Comparison of ENCODE assay signal across 10 cellular contexts in genomic region chr18:46042571-46043123, GRCh38. TPM values are rescaled to one million over a fixed set of nuclear protein-coding genes. Genes with fewer than 3 reads are reported as not detected.
A peak's percentile ranks its signal among the peaks of the same experiment; 100 is the strongest.
DNase-seq lines count a peak whose midpoint lies in the region; ATAC-seq and TF ChIP-seq lines count a peak whose summit lies in the region.
"Had no signal": no experiment of that assay in that cellular context is flagged by ENCODE, and none has a peak within 500 bp of the region (broad histone marks: within the 10 kb centered on the region; RNA-seq: fewer than 3 reads in every experiment).

No MANE protein-coding gene starts in this region.

- no peak for ATAC-seq in GM21786 (IDR thresholded peaks at IDR 0.05; ENCODE audit: unreplicated experiment)

- DNase-seq in AML-193 (lab: John Stamatoyannopoulos, UW) (peak; percentile 47 to 57), HT1080 (ENCODE audit: low read depth) (peak; percentile 73), hepatocyte (ENCODE audit: low spot score) (no peak), GM20000 (ENCODE audit: low spot score) (no peak), posterior cingulate gyrus (no peak), cerebellar nuclear complex (lab: John Stamatoyannopoulos, UW) (no peak)
- peak; percentile 56 for DNase-seq in activated CD4-positive, alpha-beta memory T cell treated with anti-CD3 and anti-CD28 coated beads for 36 hours
- DNase-seq: HCEC 1CT, NCI-H345 had no signal

- H3K4me3 Mint-ChIP-seq in activated CD4-positive, alpha-beta memory T cell treated with anti-CD3 and anti-CD28 coated beads for 36 hours = no peak overlapping the region

- H3K9me2 ChIP-seq in hepatocyte (replicated peaks; ENCODE audit: insufficient read depth) = no peaks in the 10 kb centered on the region

- H3K4me1 Mint-ChIP-seq in activated CD4-positive, alpha-beta memory T cell treated with anti-CD3 and anti-CD28 coated beads for 36 hours (ENCODE audit: low read depth) = peaks cover 43% of the 10 kb centered on the region

- H3K36me3 Mint-ChIP-seq in activated CD4-positive, alpha-beta memory T cell treated with anti-CD3 and anti-CD28 coated beads for 36 hours = peaks cover 9% of the 10 kb centered on the region

- H3K36me3 ChIP-seq in hepatocyte (replicated peaks; ENCODE audit: insufficient read depth, low read depth) = no peaks in the 10 kb centered on the region

- H3K27me3 ChIP-seq in hepatocyte = no peaks in the 10 kb centered on the region

- intact Hi-C loops in activated CD4-positive, alpha-beta memory T cell treated with anti-CD3 and anti-CD28 coated beads for 36 hours (cut with micrococcal nuclease) = loop anchor here (1.0 kb wide), 1 partner anchor 13 kb away; no protein-coding TSS in a partner anchor
- intact Hi-C loops in posterior cingulate gyrus (cut with DNase I) = no loop called here

- peaks cover 9% of the 10 kb centered on the region for H3K79me2 ChIP-seq in hepatocyte

- H3K27ac Mint-ChIP-seq in activated CD4-positive, alpha-beta memory T cell treated with anti-CD3 and anti-CD28 coated beads for 36 hours = peak overlapping the region; percentile 52

- no peak overlapping the region for H3K4me2 ChIP-seq in hepatocyte

- H3K27me3 Mint-ChIP-seq in activated CD4-positive, alpha-beta memory T cell treated with anti-CD3 and anti-CD28 coated beads for 36 hours = no peaks in the 10 kb centered on the region

- no peaks in the 10 kb centered on the region for H4K20me1 ChIP-seq in hepatocyte (ENCODE audit: insufficient read depth, poor library complexity, severe bottlenecking)

- H3K9me3 ChIP-seq in hepatocyte (ENCODE audit: low read depth) = no peaks in the 10 kb centered on the region

- 42% methylated on average over 3 of the region's 3 CpGs for WGBS in hepatocyte (ENCODE audit: low lambda C conversion rate, missing lambda C conversion rate)

- CTCF ChIA-PET in activated CD4-positive, alpha-beta memory T cell treated with anti-CD3 and anti-CD28 coated beads for 36 hours (lab: Charles Lee) = no interaction called here

- TF ChIP-seq CTCF in hepatocyte (IDR thresholded peaks at IDR 0.05; ENCODE audit: poor library complexity) (no peak), GM20000 (IDR thresholded peaks at IDR 0.05; ENCODE audit: extremely low read depth, missing control alignments) (no peak)

- H3K27ac ChIP-seq in hepatocyte = peak overlapping the region; percentile 12

- POLR2A ChIA-PET in activated CD4-positive, alpha-beta memory T cell treated with anti-CD3 and anti-CD28 coated beads for 36 hours (lab: Charles Lee) = interaction anchor here (0.8 to 1.3 kb wide), 2 partner anchors 9 to 15 kb away, joined by 3 read pairs; no protein-coding TSS in a partner anchor

- H3K4me1 ChIP-seq in hepatocyte (ENCODE audit: insufficient read depth) = peaks cover 5% of the 10 kb centered on the region

- H3K9me3 Mint-ChIP-seq in activated CD4-positive, alpha-beta memory T cell treated with anti-CD3 and anti-CD28 coated beads for 36 hours = peaks cover 2% of the 10 kb centered on the region

- H2AFZ ChIP-seq in hepatocyte = no peak overlapping the region

- no peak overlapping the region for H3K4me3 ChIP-seq in hepatocyte

RNA-seq across cellular contexts. Expression of gene PSTPIP2, which starts 29.4 kb away (rescaled TPM):
- 3.2 and 4.0 TPM in 2 replicates for total RNA-seq in HT1080 (2014; rRNA removed; shearing (Covaris generic))
- 8.2 and 10.1 TPM in 2 replicates for polyA plus RNA-seq in HT1080 (2015; cell fraction: cytosol; rRNA removed)
- 10.7 and 11.2 TPM in 2 replicates for polyA plus RNA-seq in HT1080 (2015; cell fraction: nucleus; rRNA removed)
- total RNA-seq in activated CD4-positive, alpha-beta memory T cell treated with anti-CD3 and anti-CD28 coated beads for 36 hours = 10 to 100 TPM; 13.5 to 15.2 TPM
- total RNA-seq in hepatocyte = 21.2 and 24.5 TPM in 2 replicates
- 10.0 and 11.9 TPM in 2 replicates for polyA plus RNA-seq in hepatocyte

RNA-seq across cellular contexts. Expression of gene ATP5F1A, which starts 55.4 kb away (rescaled TPM):
- total RNA-seq in HT1080 (2014; rRNA removed; shearing (Covaris generic)) = 702 and 723 TPM in 2 replicates
- 671 and 754 TPM in 2 replicates for polyA plus RNA-seq in HT1080 (2015; cell fraction: cytosol; rRNA removed)
- 800 and 925 TPM in 2 replicates for polyA plus RNA-seq in HT1080 (2015; cell fraction: nucleus; rRNA removed)
- 100 to 1,000 TPM; 442 to 447 TPM for total RNA-seq in activated CD4-positive, alpha-beta memory T cell treated with anti-CD3 and anti-CD28 coated beads for 36 hours
- total RNA-seq in hepatocyte = 931 and 979 TPM in 2 replicates
- 533 and 609 TPM in 2 replicates for polyA plus RNA-seq in hepatocyte

Comparison
In these comparisons a context has a peak if more than half of its experiments do, and no peak if none do; other contexts are left out.
1. DNase-seq: peak in AML-193 (2 of 2), HT1080 (single experiment) and activated CD4-positive, alpha-beta memory T cell treated with anti-CD3 and anti-CD28 coated beads for 36 hours (single experiment); none in hepatocyte (single experiment), GM20000 (single experiment), posterior cingulate gyrus (0 of 10) and cerebellar nuclear complex (0 of 2).